In the genomic region with DNA sequence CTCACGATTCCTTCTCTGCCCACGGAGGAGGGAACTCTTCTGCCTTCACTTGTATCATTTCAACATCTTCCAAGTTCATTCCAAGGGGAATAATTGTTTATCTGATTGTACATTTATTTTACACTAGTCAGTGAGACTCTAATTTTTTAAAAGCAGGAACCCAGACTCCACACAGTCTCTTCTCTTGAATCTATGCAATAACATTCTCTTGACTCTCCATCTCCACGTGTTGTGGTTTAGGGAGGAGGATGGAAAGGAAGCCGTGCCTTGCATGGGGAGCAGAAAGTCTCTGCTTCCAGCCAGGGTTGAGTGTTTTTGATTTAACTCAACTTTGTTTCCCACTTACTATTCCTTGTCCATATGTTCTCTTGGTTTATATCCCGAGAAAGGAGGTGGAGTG, we compare ENCODE assay signal across 23 cellular contexts.
"Had no signal": no experiment of that assay in that cellular context is flagged by ENCODE, and none has a peak within 500 bp of the region (broad histone marks: within the 10 kb centered on the region; RNA-seq: fewer than 3 reads in every experiment).

No MANE protein-coding gene starts in this region.

- H3K27me3 Mint-ChIP-seq: progenitor cell of endocrine pancreas had no signal

- H3K4me3 ChIP-seq: dorsolateral prefrontal cortex, left lung, neural progenitor cell, right lobe of liver, suprapubic skin, transverse colon, upper lobe of right lung, uterus had no signal

- H3K4me3 Mint-ChIP-seq: mesothelial cell of epicardium; naive thymus-derived CD4-positive, alpha-beta T cell; nephron; neural progenitor cell; stimulated activated effector memory CD8-positive, alpha-beta T cell treated with anti-CD3 and anti-CD28 coated beads, Interleukin-12 subunit alpha, Interleukin-12 subunit beta, amount 100 ng/mL, for 72 hours had no signal

- H3K4me1 ChIP-seq: right lobe of liver, suprapubic skin, transverse colon, upper lobe of right lung, uterus had no signal

- H3K9me3 Mint-ChIP-seq: stimulated activated effector memory CD8-positive, alpha-beta T cell treated with anti-CD3 and anti-CD28 coated beads, Interleukin-12 subunit alpha, Interleukin-12 subunit beta, amount 100 ng/mL, for 72 hours had no signal

- H3K27ac ChIP-seq: dorsolateral prefrontal cortex, left lung, neural progenitor cell, parathyroid adenoma, right lobe of liver, suprapubic skin, transverse colon, upper lobe of right lung, uterus had no signal

- DNase-seq: cerebellar nuclear complex; cortex of kidney; dorsolateral prefrontal cortex; effector CD4-positive, alpha-beta T cell; head of caudate nucleus; left cardiac atrium; left lung; mesenchymal stem cell; naive thymus-derived CD4-positive, alpha-beta T cell; right lobe of liver; stimulated activated CD4-positive, alpha-beta T cell treated with anti-CD3 and anti-CD28 coated beads, Interleukin-2, amount 100 ng/mL, for 24 hours; stimulated activated CD4-positive, alpha-beta T cell treated with anti-CD3 and anti-CD28 coated beads, Interleukin-4, amount 100 ng/mL, for 24 hours; stimulated activated naive CD8-positive, alpha-beta T cell treated with anti-CD3 and anti-CD28 coated beads, Interleukin-15, Interleukin-2, amounts not matched to agents 100 U/mL and 50 U/mL, for 24 hours; transverse colon; upper lobe of right lung; uterus had no signal

- H3K27me3 ChIP-seq: dorsolateral prefrontal cortex, left lung, neural progenitor cell, right lobe of liver, suprapubic skin, transverse colon, upper lobe of right lung, uterus had no signal

- ATAC-seq: left cardiac atrium; left lung; naive thymus-derived CD4-positive, alpha-beta T cell; right lobe of liver; stimulated activated effector memory CD8-positive, alpha-beta T cell treated with anti-CD3 and anti-CD28 coated beads, Interleukin-12 subunit alpha, Interleukin-12 subunit beta, amount 100 ng/mL, for 72 hours; stimulated activated naive CD8-positive, alpha-beta T cell treated with anti-CD3 and anti-CD28 coated beads, Interleukin-15, Interleukin-2, amounts not matched to agents 100 U/mL and 50 U/mL, for 24 hours; upper lobe of right lung had no signal

- H3K36me3 Mint-ChIP-seq: neural progenitor cell; stimulated activated effector memory CD8-positive, alpha-beta T cell treated with anti-CD3 and anti-CD28 coated beads, Interleukin-12 subunit alpha, Interleukin-12 subunit beta, amount 100 ng/mL, for 72 hours had no signal

- H3K9me3 ChIP-seq: left lung, right lobe of liver, suprapubic skin, transverse colon, upper lobe of right lung, uterus had no signal

- H3K36me3 ChIP-seq: left lung, neural progenitor cell, right lobe of liver, suprapubic skin, transverse colon, upper lobe of right lung, uterus had no signal
